Comparison of ENCODE assay signal across 28 cellular contexts in the genomic region with DNA sequence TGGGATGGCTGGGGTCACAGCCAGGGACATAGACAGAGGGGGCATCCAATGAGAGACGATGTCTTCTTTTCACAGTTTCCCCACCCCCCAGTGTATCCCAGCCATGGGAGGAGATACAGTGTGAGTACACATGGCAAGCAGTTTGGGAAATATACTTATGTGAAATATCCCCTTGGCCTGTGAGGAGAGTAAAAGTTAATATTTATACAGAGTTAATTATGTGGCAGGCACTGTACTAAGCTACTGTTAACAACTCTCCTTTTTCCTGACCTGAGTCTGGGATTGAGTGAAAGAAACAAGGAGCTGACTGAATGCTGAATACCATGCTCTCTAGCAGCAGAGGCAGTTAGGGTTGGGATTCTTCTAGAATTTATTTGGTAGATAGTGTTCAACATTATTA.
"Had no signal": no experiment of that assay in that cellular context is flagged by ENCODE, and none has a peak within 500 bp of the region (broad histone marks: within the 10 kb centered on the region; RNA-seq: fewer than 3 reads in every experiment).

No MANE protein-coding gene starts in this region.

- DNase-seq: activated CD4-positive, alpha-beta memory T cell treated with anti-CD3 and anti-CD28 coated beads for 36 hours; activated CD4-positive, alpha-beta T cell treated with anti-CD3 and anti-CD28 coated beads for 4 hours; activated CD4-positive, alpha-beta T cell treated with anti-CD3 and anti-CD28 coated beads, Interleukin-2, amount 50 U/mL, for 1 hour; activated CD8-positive, alpha-beta memory T cell treated with anti-CD3 and anti-CD28 coated beads, Interleukin-2, amount 50 U/mL, for 4 hours; activated gamma-delta T cell treated with Interleukin-2 at 50 U/mL for 16 hours; activated naive CD4-positive, alpha-beta T cell treated with anti-CD3 and anti-CD28 coated beads for 36 hours; activated naive CD8-positive, alpha-beta T cell treated with anti-CD3 and anti-CD28 coated beads, Interleukin-2, amount 50 U/mL, for 24 hours; activated T-cell treated with anti-CD3 and anti-CD28 coated beads for 4 hours; activated T-cell treated with anti-CD3 and anti-CD28 coated beads, Interleukin-2, amount 50 U/mL, for 4 hours; anterior cingulate cortex; caudate nucleus; cerebellar nuclear complex; NCI-H1092 treated with DMSO at 0.1 percent for 48 hours; NCI-H1417; NCI-H146; NCI-H187; NCI-H2029 treated with DMSO at 0.1 percent for 48 hours; NCI-H2107; NCI-H2171; NCI-H510A; NCI-H526; NCI-H774; SHP77; SJCRH30 had no signal

- ATAC-seq: activated CD4-positive, CD25-positive, alpha-beta regulatory T cell treated with anti-CD3 and anti-CD28 coated beads, Interleukin-2, amount 50 U/mL, for 24 hours; activated naive CD4-positive, alpha-beta T cell treated with anti-CD3 and anti-CD28 coated beads, Interleukin-2, amount 50 U/mL, for 72 hours; activated naive CD8-positive, alpha-beta T cell treated with anti-CD3 and anti-CD28 coated beads, Interleukin-2, amount 50 U/mL, for 24 hours; activated T-cell treated with anti-CD3 and anti-CD28 coated beads, Interleukin-2, amount 50 U/mL, for 4 hours; Panc1; WTC11 had no signal
